ENCODE assay signal across 13 cellular contexts in the genomic region with DNA sequence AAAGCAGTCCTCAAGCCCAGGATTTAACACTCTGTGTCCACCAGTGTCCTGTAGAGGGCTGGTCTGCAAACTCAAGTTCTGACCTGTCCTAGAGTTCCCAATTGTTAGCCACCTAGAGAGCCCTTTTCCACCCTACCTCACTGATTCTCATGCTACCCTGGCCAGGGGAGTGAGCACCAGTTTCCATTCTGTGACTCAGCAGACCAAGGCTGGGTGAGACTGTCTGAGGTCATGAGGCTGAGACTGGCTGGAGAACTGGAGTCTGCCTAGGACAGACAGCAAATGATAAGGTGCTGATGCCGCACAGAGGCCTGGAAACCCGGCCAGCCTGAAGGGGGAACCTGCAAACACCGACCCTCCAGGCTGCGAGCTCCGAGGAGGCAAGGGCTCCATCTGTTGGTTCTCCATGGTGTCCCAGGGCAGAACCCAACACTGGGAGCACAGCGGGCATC. TPM values are rescaled to one million over a fixed set of nuclear protein-coding genes. Genes with fewer than 3 reads are reported as not detected.
DNase-seq lines count a peak whose midpoint lies in the region; ATAC-seq and TF ChIP-seq lines count a peak whose summit lies in the region.
"Had no signal": no experiment of that assay in that cellular context is flagged by ENCODE, and none has a peak within 500 bp of the region (broad histone marks: within the 10 kb centered on the region; RNA-seq: fewer than 3 reads in every experiment).

No MANE protein-coding gene starts in this region.

- in situ Hi-C loops in gastrocnemius medialis (cut with MboI; ENCODE audit: low sequenced_read_pairs in 4 of 4) = no loop called here

- peaks cover 3% of the 10 kb centered on the region for H3K27me3 Mint-ChIP-seq in activated CD8-positive, alpha-beta T cell treated with anti-CD3 and anti-CD28 coated beads for 36 hours
- H3K27me3 Mint-ChIP-seq in activated CD8-positive, alpha-beta T cell treated with anti-CD3 and anti-CD28 coated beads, Interleukin-2, amount 10 ng/mL, durations not matched to agents 7 days and 5 days (ENCODE audit: low read depth) = peaks cover 2% of the 10 kb centered on the region
- H3K27me3 Mint-ChIP-seq in chondrocyte (ENCODE audit: low read depth) (no peaks in the 10 kb centered on the region), progenitor cell of endocrine pancreas (peaks cover 26% of the 10 kb centered on the region)
- peaks cover 12% of the 10 kb centered on the region for H3K27me3 Mint-ChIP-seq in activated T-helper 2 cell treated with anti-CD3 and anti-CD28 coated beads, Interferon-gamma antibody, Interleukin-2, Interleukin-4, amounts not matched to agents 10 μg/mL and 5 μg/mL and 100 μg/mL, durations not matched to agents 14 hours and 24 hours and 36 hours (ENCODE audit: low read depth)

- TF ChIP-seq POLR2A in gastrocnemius medialis (IDR thresholded peaks at IDR 0.05) = no peak

- no peaks in the 10 kb centered on the region for H3K27me3 ChIP-seq in gastrocnemius medialis
- H3K27me3 ChIP-seq: esophagus muscularis mucosa had no signal

- DNase-seq in activated CD8-positive, alpha-beta T cell treated with anti-CD3 and anti-CD28 coated beads for 36 hours = peak; percentile 10
- no peak for DNase-seq in activated CD8-positive, alpha-beta T cell treated with anti-CD3 and anti-CD28 coated beads, Interleukin-2, amount 10 ng/mL, durations not matched to agents 7 days and 5 days
- DNase-seq in NCI-H1694 treated with DMSO at 0.1 percent for 48 hours (lab: John Stamatoyannopoulos, UW) (peak; percentile 17), chondrocyte (ENCODE audit: low spot score) (no peak), progenitor cell of endocrine pancreas (ENCODE audit: low spot score, unreplicated experiment) (no peak), gastrocnemius medialis (no peak)
- DNase-seq in activated T-helper 2 cell treated with anti-CD3 and anti-CD28 coated beads, Interferon-gamma antibody, Interleukin-2, Interleukin-4, amounts not matched to agents 10 μg/mL and 5 μg/mL and 100 μg/mL, durations not matched to agents 14 hours and 24 hours and 36 hours (ENCODE audit: low spot score) = no peak
- DNase-seq: anterior cingulate cortex, NCI-H226, tibial artery had no signal

- no peaks in the 10 kb centered on the region for H3K9me3 Mint-ChIP-seq in activated CD8-positive, alpha-beta T cell treated with anti-CD3 and anti-CD28 coated beads for 36 hours
- H3K9me3 Mint-ChIP-seq in activated CD8-positive, alpha-beta T cell treated with anti-CD3 and anti-CD28 coated beads, Interleukin-2, amount 10 ng/mL, durations not matched to agents 7 days and 5 days (ENCODE audit: insufficient read depth) = no peaks in the 10 kb centered on the region
- H3K9me3 Mint-ChIP-seq in chondrocyte (ENCODE audit: low read depth) (no peaks in the 10 kb centered on the region), progenitor cell of endocrine pancreas (ENCODE audit: low read depth) (no peaks in the 10 kb centered on the region)
- H3K9me3 Mint-ChIP-seq in activated T-helper 2 cell treated with anti-CD3 and anti-CD28 coated beads, Interferon-gamma antibody, Interleukin-2, Interleukin-4, amounts not matched to agents 10 μg/mL and 5 μg/mL and 100 μg/mL, durations not matched to agents 14 hours and 24 hours and 36 hours = no peaks in the 10 kb centered on the region

- ATAC-seq in activated CD8-positive, alpha-beta T cell treated with anti-CD3 and anti-CD28 coated beads for 36 hours = peak; percentile 49
- no peak for ATAC-seq in activated CD8-positive, alpha-beta T cell treated with anti-CD3 and anti-CD28 coated beads, Interleukin-2, amount 10 ng/mL, durations not matched to agents 7 days and 5 days
- no peak for ATAC-seq in GM21515 (IDR thresholded peaks at IDR 0.05; ENCODE audit: unreplicated experiment)
- no peak for ATAC-seq in gastrocnemius medialis
- ATAC-seq: left lobe of liver had no signal

- no peaks in the 10 kb centered on the region for H3K36me3 Mint-ChIP-seq in activated CD8-positive, alpha-beta T cell treated with anti-CD3 and anti-CD28 coated beads for 36 hours (ENCODE audit: low read depth)
- no peaks in the 10 kb centered on the region for H3K36me3 Mint-ChIP-seq in activated CD8-positive, alpha-beta T cell treated with anti-CD3 and anti-CD28 coated beads, Interleukin-2, amount 10 ng/mL, durations not matched to agents 7 days and 5 days (ENCODE audit: low read depth)
- H3K36me3 Mint-ChIP-seq in chondrocyte (ENCODE audit: low read depth) (peaks cover 2% of the 10 kb centered on the region), progenitor cell of endocrine pancreas (ENCODE audit: insufficient read depth) (no peaks in the 10 kb centered on the region)
- H3K36me3 Mint-ChIP-seq in activated T-helper 2 cell treated with anti-CD3 and anti-CD28 coated beads, Interferon-gamma antibody, Interleukin-2, Interleukin-4, amounts not matched to agents 10 μg/mL and 5 μg/mL and 100 μg/mL, durations not matched to agents 14 hours and 24 hours and 36 hours (ENCODE audit: low read depth) = no peaks in the 10 kb centered on the region

- no peak overlapping the region for H3K27ac Mint-ChIP-seq in activated CD8-positive, alpha-beta T cell treated with anti-CD3 and anti-CD28 coated beads for 36 hours
- no peak overlapping the region for H3K27ac Mint-ChIP-seq in activated CD8-positive, alpha-beta T cell treated with anti-CD3 and anti-CD28 coated beads, Interleukin-2, amount 10 ng/mL, durations not matched to agents 7 days and 5 days
- H3K27ac Mint-ChIP-seq in chondrocyte (ENCODE audit: unreplicated experiment) (no peak overlapping the region), progenitor cell of endocrine pancreas (no peak overlapping the region)
- H3K27ac Mint-ChIP-seq in activated T-helper 2 cell treated with anti-CD3 and anti-CD28 coated beads, Interferon-gamma antibody, Interleukin-2, Interleukin-4, amounts not matched to agents 10 μg/mL and 5 μg/mL and 100 μg/mL, durations not matched to agents 14 hours and 24 hours and 36 hours = no peak overlapping the region

- intact Hi-C loops in activated CD8-positive, alpha-beta T cell treated with anti-CD3 and anti-CD28 coated beads for 36 hours (cut with micrococcal nuclease) = no loop called here
- intact Hi-C loops in activated T-helper 2 cell treated with anti-CD3 and anti-CD28 coated beads, Interferon-gamma antibody, Interleukin-2, Interleukin-4, amounts not matched to agents 10 μg/mL and 5 μg/mL and 100 μg/mL, durations not matched to agents 14 hours and 24 hours and 36 hours (cut with micrococcal nuclease) = no loop called here
- intact Hi-C loops in gastrocnemius medialis (cut with DNase I; ENCODE audit: low total_unique reads) = no loop called here

- no peaks in the 10 kb centered on the region for H3K4me1 Mint-ChIP-seq in activated CD8-positive, alpha-beta T cell treated with anti-CD3 and anti-CD28 coated beads for 36 hours (ENCODE audit: low read depth)
- no peaks in the 10 kb centered on the region for H3K4me1 Mint-ChIP-seq in activated CD8-positive, alpha-beta T cell treated with anti-CD3 and anti-CD28 coated beads, Interleukin-2, amount 10 ng/mL, durations not matched to agents 7 days and 5 days (ENCODE audit: low read depth)
- H3K4me1 Mint-ChIP-seq in chondrocyte (ENCODE audit: low read depth) = peaks cover 58% of the 10 kb centered on the region
- no peaks in the 10 kb centered on the region for H3K4me1 Mint-ChIP-seq in progenitor cell of endocrine pancreas (ENCODE audit: low read depth)
- no peaks in the 10 kb centered on the region for H3K4me1 Mint-ChIP-seq in activated T-helper 2 cell treated with anti-CD3 and anti-CD28 coated beads, Interferon-gamma antibody, Interleukin-2, Interleukin-4, amounts not matched to agents 10 μg/mL and 5 μg/mL and 100 μg/mL, durations not matched to agents 14 hours and 24 hours and 36 hours (ENCODE audit: low read depth)

- POLR2A ChIA-PET in activated CD8-positive, alpha-beta T cell treated with anti-CD3 and anti-CD28 coated beads for 36 hours (lab: Charles Lee) = no interaction called here
- POLR2A ChIA-PET in activated CD8-positive, alpha-beta T cell treated with anti-CD3 and anti-CD28 coated beads, Interleukin-2, amount 10 ng/mL, durations not matched to agents 7 days and 5 days (lab: Charles Lee) = interaction anchor here (0.6 kb wide), 1 partner anchor 1613 kb away, joined by 3 read pairs; no protein-coding TSS in a partner anchor

- CTCF ChIA-PET in activated CD8-positive, alpha-beta T cell treated with anti-CD3 and anti-CD28 coated beads for 36 hours (lab: Charles Lee) = no interaction called here
- CTCF ChIA-PET in activated CD8-positive, alpha-beta T cell treated with anti-CD3 and anti-CD28 coated beads, Interleukin-2, amount 10 ng/mL, durations not matched to agents 7 days and 5 days (lab: Charles Lee) = no interaction called here

- H3K36me3 ChIP-seq in gastrocnemius medialis = no peaks in the 10 kb centered on the region
- H3K36me3 ChIP-seq: esophagus muscularis mucosa, tibial artery had no signal

- H3K4me1 ChIP-seq in gastrocnemius medialis = no peaks in the 10 kb centered on the region
- H3K4me1 ChIP-seq: esophagus muscularis mucosa had no signal

- H3K4me3 ChIP-seq in gastrocnemius medialis = no peak overlapping the region
- H3K4me3 ChIP-seq: esophagus muscularis mucosa, tibial artery had no signal

- H3K27ac ChIP-seq in gastrocnemius medialis = no peak overlapping the region
- H3K27ac ChIP-seq: esophagus muscularis mucosa, tibial artery had no signal

- TF ChIP-seq CTCF in activated CD8-positive, alpha-beta T cell treated with anti-CD3 and anti-CD28 coated beads for 36 hours (IDR thresholded peaks at IDR 0.05) = no peak
- TF ChIP-seq CTCF in chondrocyte (IDR thresholded peaks at IDR 0.05) = peak; percentile 55
- TF ChIP-seq CTCF in progenitor cell of endocrine pancreas (IDR thresholded peaks at IDR 0.05; ENCODE audit: unreplicated experiment) = peak; percentile 49
- TF ChIP-seq CTCF in gastrocnemius medialis (IDR thresholded peaks at IDR 0.05 in 4 of 5, conservative IDR thresholded peaks at IDR 0.05 in 1 of 5) = no peak

- H3K9me3 ChIP-seq in gastrocnemius medialis = no peaks in the 10 kb centered on the region
- H3K9me3 ChIP-seq: esophagus muscularis mucosa, tibial artery had no signal

- H3K4me3 Mint-ChIP-seq in activated CD8-positive, alpha-beta T cell treated with anti-CD3 and anti-CD28 coated beads for 36 hours = no peak overlapping the region
- no peak overlapping the region for H3K4me3 Mint-ChIP-seq in activated CD8-positive, alpha-beta T cell treated with anti-CD3 and anti-CD28 coated beads, Interleukin-2, amount 10 ng/mL, durations not matched to agents 7 days and 5 days
- H3K4me3 Mint-ChIP-seq in chondrocyte (ENCODE audit: unreplicated experiment) (no peak overlapping the region), progenitor cell of endocrine pancreas (ENCODE audit: low read depth) (no peak overlapping the region)
- H3K4me3 Mint-ChIP-seq in activated T-helper 2 cell treated with anti-CD3 and anti-CD28 coated beads, Interferon-gamma antibody, Interleukin-2, Interleukin-4, amounts not matched to agents 10 μg/mL and 5 μg/mL and 100 μg/mL, durations not matched to agents 14 hours and 24 hours and 36 hours (ENCODE audit: low read depth) = no peak overlapping the region

RNA-seq across cellular contexts. Expression of gene GLIS1, which starts 13.7 kb away (rescaled TPM):
- not detected for total RNA-seq in activated CD8-positive, alpha-beta T cell treated with anti-CD3 and anti-CD28 coated beads for 36 hours
- total RNA-seq in activated CD8-positive, alpha-beta T cell treated with anti-CD3 and anti-CD28 coated beads, Interleukin-2, amount 10 ng/mL, durations not matched to agents 7 days and 5 days = not detected
- total RNA-seq in chondrocyte = 17.3 to 36.2 TPM (median 17.4 TPM) in 3 replicates
- total RNA-seq in progenitor cell of endocrine pancreas = not detected in 2 replicates
- not detected in 2 replicates for total RNA-seq in activated T-helper 2 cell treated with anti-CD3 and anti-CD28 coated beads, Interferon-gamma antibody, Interleukin-2, Interleukin-4, amounts not matched to agents 10 μg/mL and 5 μg/mL and 100 μg/mL, durations not matched to agents 14 hours and 24 hours and 36 hours
- not detected for total RNA-seq in gastrocnemius medialis
- total RNA-seq: left lobe of liver had no signal

Comparison
In these comparisons a context has a peak if more than half of its experiments do, and no peak if none do; other contexts are left out.
1. DNase-seq: peak in activated CD8-positive, alpha-beta T cell treated with anti-CD3 and anti-CD28 coated beads for 36 hours (single experiment) and NCI-H1694 treated with DMSO at 0.1 percent for 48 hours (single experiment); none in activated CD8-positive, alpha-beta T cell treated with anti-CD3 and anti-CD28 coated beads, Interleukin-2, amount 10 ng/mL, durations not matched to agents 7 days and 5 days (single experiment), chondrocyte (single experiment), progenitor cell of endocrine pancreas (single experiment), activated T-helper 2 cell treated with anti-CD3 and anti-CD28 coated beads, Interferon-gamma antibody, Interleukin-2, Interleukin-4, amounts not matched to agents 10 μg/mL and 5 μg/mL and 100 μg/mL, durations not matched to agents 14 hours and 24 hours and 36 hours (single experiment) and gastrocnemius medialis (0 of 2).
2. CTCF ChIP-seq: peak in chondrocyte (single experiment) and progenitor cell of endocrine pancreas (single experiment); none in activated CD8-positive, alpha-beta T cell treated with anti-CD3 and anti-CD28 coated beads for 36 hours (single experiment) and gastrocnemius medialis (0 of 5).
3. RNA of gene GLIS1, which starts 13.7 kb away (total RNA-seq): 17.3 to 36.2 TPM in chondrocyte; not detected in activated CD8-positive, alpha-beta T cell treated with anti-CD3 and anti-CD28 coated beads, Interleukin-2, amount 10 ng/mL, durations not matched to agents 7 days and 5 days, not detected in activated T-helper 2 cell treated with anti-CD3 and anti-CD28 coated beads, Interferon-gamma antibody, Interleukin-2, Interleukin-4, amounts not matched to agents 10 μg/mL and 5 μg/mL and 100 μg/mL, durations not matched to agents 14 hours and 24 hours and 36 hours, not detected in gastrocnemius medialis, not detected in activated CD8-positive, alpha-beta T cell treated with anti-CD3 and anti-CD28 coated beads for 36 hours and not detected in progenitor cell of endocrine pancreas; every median in the first group is over 10 times any median in the second.